In genomic region chr1:97314685-97315084, GRCh38 we compare ENCODE assay signal across 16 cellular contexts.
"Had no signal": no experiment of that assay in that cellular context is flagged by ENCODE, and none has a peak within 500 bp of the region (broad histone marks: within the 10 kb centered on the region; RNA-seq: fewer than 3 reads in every experiment).

No MANE protein-coding gene starts in this region.

- H3K4me3 Mint-ChIP-seq: activated CD4-positive, alpha-beta memory T cell treated with anti-CD3 and anti-CD28 coated beads for 36 hours; activated naive CD8-positive, alpha-beta T cell treated with anti-CD3 and anti-CD28 coated beads, Interleukin-2, amount 10 ng/mL, durations not matched to agents 7 days and 5 days; natural killer cell; stimulated activated naive B cell treated with anti-CD40 and anti-IgM and Interleukin-4, amounts not matched to agents 10 μg/mL and 1 μg/mL and 100 μg/mL, for 72 hours; T-helper 2 cell treated with Interferon-gamma antibody and Interleukin-4, amounts not matched to agents 5 μg/mL and 100 μg/mL, for 36 hours had no signal

- ATAC-seq: left colon; natural killer cell; sciatic nerve; stimulated activated naive B cell treated with anti-CD40 and anti-IgM and Interleukin-4, amounts not matched to agents 10 μg/mL and 1 μg/mL and 100 μg/mL, for 72 hours had no signal

- DNase-seq: activated CD4-positive, alpha-beta memory T cell treated with anti-CD3 and anti-CD28 coated beads for 36 hours; activated gamma-delta T cell treated with Interleukin-2 at 50 U/mL for 16 hours; activated naive CD8-positive, alpha-beta T cell treated with anti-CD3 and anti-CD28 coated beads, Interleukin-2, amount 10 ng/mL, durations not matched to agents 7 days and 5 days; activated T-cell treated with anti-CD3 and anti-CD28 coated beads, Interleukin-2, amount 50 U/mL, for 48 hours; aorta; esophagus squamous epithelium; foreskin fibroblast; left colon; natural killer cell; spleen; stimulated activated CD4-positive, alpha-beta T cell treated with anti-CD3 and anti-CD28 coated beads, Interleukin-1b, Interleukin-23, amount 100 ng/mL, for 48 hours; stimulated activated naive B cell treated with anti-CD40 and anti-IgM and Interleukin-4, amounts not matched to agents 10 μg/mL and 1 μg/mL and 100 μg/mL, for 72 hours; transverse colon had no signal

- H3K27ac ChIP-seq: esophagus squamous epithelium, spleen, transverse colon had no signal

- H3K9me3 ChIP-seq: esophagus squamous epithelium, transverse colon had no signal

- H3K27ac Mint-ChIP-seq: activated CD4-positive, alpha-beta memory T cell treated with anti-CD3 and anti-CD28 coated beads for 36 hours; activated naive CD8-positive, alpha-beta T cell treated with anti-CD3 and anti-CD28 coated beads, Interleukin-2, amount 10 ng/mL, durations not matched to agents 7 days and 5 days; natural killer cell; stimulated activated naive B cell treated with anti-CD40 and anti-IgM and Interleukin-4, amounts not matched to agents 10 μg/mL and 1 μg/mL and 100 μg/mL, for 72 hours; T-helper 2 cell treated with Interferon-gamma antibody and Interleukin-4, amounts not matched to agents 5 μg/mL and 100 μg/mL, for 36 hours had no signal

- H3K27me3 ChIP-seq: esophagus squamous epithelium, spleen, transverse colon had no signal

- H3K4me1 Mint-ChIP-seq: activated naive CD8-positive, alpha-beta T cell treated with anti-CD3 and anti-CD28 coated beads, Interleukin-2, amount 10 ng/mL, durations not matched to agents 7 days and 5 days; natural killer cell; stimulated activated naive B cell treated with anti-CD40 and anti-IgM and Interleukin-4, amounts not matched to agents 10 μg/mL and 1 μg/mL and 100 μg/mL, for 72 hours had no signal

- FAIRE-seq: bronchial epithelial cell had no signal

- H3K27me3 Mint-ChIP-seq: activated CD4-positive, alpha-beta memory T cell treated with anti-CD3 and anti-CD28 coated beads for 36 hours; activated naive CD8-positive, alpha-beta T cell treated with anti-CD3 and anti-CD28 coated beads, Interleukin-2, amount 10 ng/mL, durations not matched to agents 7 days and 5 days; stimulated activated naive B cell treated with anti-CD40 and anti-IgM and Interleukin-4, amounts not matched to agents 10 μg/mL and 1 μg/mL and 100 μg/mL, for 72 hours had no signal

- H3K4me1 ChIP-seq: esophagus squamous epithelium, spleen, transverse colon had no signal

- H3K4me3 ChIP-seq: esophagus squamous epithelium, spleen, transverse colon had no signal

- H3K9me3 Mint-ChIP-seq: activated CD4-positive, alpha-beta memory T cell treated with anti-CD3 and anti-CD28 coated beads for 36 hours had no signal

- H3K36me3 ChIP-seq: esophagus squamous epithelium, spleen, transverse colon had no signal
